22 cellular contexts compared by ENCODE assay signal in the genomic region with DNA sequence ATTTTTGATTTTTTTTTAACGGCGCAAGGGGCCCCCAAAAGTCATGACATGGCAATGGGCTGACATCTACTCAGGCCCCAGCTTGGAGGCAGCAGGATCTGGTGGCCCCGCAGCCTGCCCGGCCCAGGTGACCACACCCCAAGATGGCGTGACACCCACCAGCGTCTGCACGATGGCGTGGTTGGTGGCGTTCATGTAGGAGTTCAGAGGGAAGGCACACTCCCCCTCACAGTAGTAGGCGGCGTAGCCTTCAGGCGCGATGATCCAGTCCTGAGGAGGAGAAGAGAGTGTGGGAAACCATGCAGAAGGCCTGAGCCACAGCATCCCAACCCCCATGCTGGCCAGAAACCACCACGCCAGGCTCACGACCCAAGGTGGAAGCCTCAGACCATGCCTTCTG.
"Had no signal": no experiment of that assay in that cellular context is flagged by ENCODE, and none has a peak within 500 bp of the region (broad histone marks: within the 10 kb centered on the region; RNA-seq: fewer than 3 reads in every experiment).

No MANE protein-coding gene starts in this region.

- H3K27ac ChIP-seq: coronary artery, dorsolateral prefrontal cortex, esophagus muscularis mucosa, gastrocnemius medialis, heart right ventricle, left lung, lower lobe of right lung had no signal

- H3K27me3 ChIP-seq: gastrocnemius medialis had no signal

- H3K36me3 ChIP-seq: esophagus muscularis mucosa, gastrocnemius medialis, heart right ventricle, left lung, lower lobe of right lung had no signal

- DNase-seq: dermis blood vessel endothelial cell; effector CD4-positive, alpha-beta T cell; effector memory CD4-positive, alpha-beta T cell; foreskin melanocyte; gastrocnemius medialis; glutamatergic neuron; head of caudate nucleus; heart right ventricle; hippocampal formation; left cardiac atrium; left lung; left ventricle myocardium superior; lower lobe of right lung; mesendoderm; midbrain had no signal

- H3K9me3 ChIP-seq: esophagus muscularis mucosa, gastrocnemius medialis, heart right ventricle, left lung, lower lobe of right lung had no signal

- ATAC-seq: gastrocnemius medialis, heart right ventricle, left cardiac atrium, left lung, left ventricle myocardium superior, lower lobe of right lung had no signal

- H3K4me1 ChIP-seq: esophagus muscularis mucosa, gastrocnemius medialis, left lung, lower lobe of right lung had no signal

- H3K4me3 ChIP-seq: coronary artery, dorsolateral prefrontal cortex, esophagus muscularis mucosa, gastrocnemius medialis, heart right ventricle, left lung, lower lobe of right lung had no signal

- FAIRE-seq: colon, endothelial cell of umbilical vein, islet of Langerhans, keratinocyte had no signal
